In the genomic region with DNA sequence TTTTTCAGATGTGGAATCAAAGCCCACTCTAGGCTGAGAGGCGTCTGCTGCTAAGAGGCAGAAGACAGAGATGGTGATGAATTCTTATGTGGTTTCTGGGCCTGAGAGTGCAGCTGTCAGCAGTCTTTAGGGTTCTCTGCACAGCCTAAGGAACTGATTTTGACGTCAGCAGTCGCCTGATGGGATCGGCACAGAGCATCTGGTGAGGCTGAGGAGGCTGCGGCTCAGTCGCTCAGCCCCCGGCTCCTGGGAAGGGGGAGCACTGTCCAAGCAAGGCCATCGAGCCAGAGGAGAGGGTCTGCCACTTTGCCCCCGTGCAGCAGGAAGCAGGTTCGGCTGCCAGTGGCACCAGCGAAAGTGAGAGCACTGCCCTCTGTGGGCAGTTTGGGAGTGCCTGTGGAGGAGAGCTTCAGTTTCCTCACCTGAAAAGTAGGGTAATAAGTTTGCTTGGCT, we compare ENCODE assay signal across 8 cellular contexts.
A peak's percentile ranks its signal among the peaks of the same experiment; 100 is the strongest.
DNase-seq lines count a peak whose midpoint lies in the region; TF ChIP-seq lines count a peak whose summit lies in the region.

No MANE protein-coding gene starts in this region.

- no peaks in the 10 kb centered on the region for H3K27me3 Mint-ChIP-seq in neural crest cell (ENCODE audit: low read depth)

- peak; percentile 24 for DNase-seq in GM13976 (ENCODE audit: low spot score)
- DNase-seq in SK-MEL-5 (ENCODE audit: low read depth, low spot score), result peak; percentile 64
- no peak for DNase-seq in esophagus muscularis mucosa (ENCODE audit: extremely low spot score)
- DNase-seq in neural crest cell (ENCODE audit: low read depth, low spot score), result no peak
- DNase-seq in HT-29 (ENCODE audit: low spot score), result no peak
- no peak for DNase-seq in HPDE6-E6E7 (ENCODE audit: extremely low spot score)
- no peak for DNase-seq in KG1 (lab: John Stamatoyannopoulos, UW)
- no peak for DNase-seq in NCI-H2081 (lab: John Stamatoyannopoulos, UW)

- TF ChIP-seq POLR2A in esophagus muscularis mucosa (IDR thresholded peaks at IDR 0.05; ENCODE audit: low read depth), result no peak

- peaks cover 19% of the 10 kb centered on the region for H3K4me1 Mint-ChIP-seq in neural crest cell

- no peak overlapping the region for H3K4me3 Mint-ChIP-seq in neural crest cell

- H3K27ac ChIP-seq in esophagus muscularis mucosa (replicated peaks in 1 of 4), result peak overlapping the region; percentile 85 to 92 (median 92)

- H3K4me3 ChIP-seq in esophagus muscularis mucosa, result peak overlapping the region; percentile 8 to 37 (median 22)

- H3K4me1 ChIP-seq in esophagus muscularis mucosa, result peaks cover 98 to 100% (median 100%) of the 10 kb centered on the region in 4 donors

- 27% methylated on average over 8 of the region's 11 CpGs for WGBS in esophagus muscularis mucosa

- peak; percentile 16 for TF ChIP-seq CTCF in GM13976 (IDR thresholded peaks at IDR 0.05; ENCODE audit: borderline replicate concordance, control extremely low read depth, extremely low read depth, insufficient read depth, missing control alignments)
- TF ChIP-seq CTCF in esophagus muscularis mucosa (IDR thresholded peaks at IDR 0.05), result peak; percentile 36 to 53 (median 40)
- TF ChIP-seq CTCF in neural crest cell (conservative IDR thresholded peaks at IDR 0.05), result peak; percentile 45

- in situ Hi-C loops in GM13976 (cut with MboI; ENCODE audit: low sequenced_read_pairs, unreplicated experiment) (no loop called here), SK-MEL-5 (cut with HindIII; ENCODE audit: low pct_unique_long_range_greater_than_20kb, low sequenced_read_pairs) (no loop called here)

- H3K36me3 ChIP-seq in esophagus muscularis mucosa, result peaks cover 0 to 19% (median 4%) of the 10 kb centered on the region in 4 donors

- H3K9me3 ChIP-seq in esophagus muscularis mucosa, result no peaks in the 10 kb centered on the region

- H3K27me3 ChIP-seq in esophagus muscularis mucosa, result no peaks in the 10 kb centered on the region

- H3K9me3 Mint-ChIP-seq in neural crest cell, result no peaks in the 10 kb centered on the region

- no peak overlapping the region for H3K27ac Mint-ChIP-seq in neural crest cell (ENCODE audit: unreplicated experiment)

- TF ChIP-seq EP300 in esophagus muscularis mucosa (IDR thresholded peaks at IDR 0.05), result no peak

- intact Hi-C loops in esophagus muscularis mucosa (cut with DNase I), result no loop called here

- no peaks in the 10 kb centered on the region for H3K36me3 Mint-ChIP-seq in neural crest cell (ENCODE audit: low read depth)

Comparison
In these comparisons a context has a peak if more than half of its experiments do, and no peak if none do; other contexts are left out.
1. DNase-seq: peak in GM13976 (single experiment) and SK-MEL-5 (single experiment); none in esophagus muscularis mucosa (single experiment), neural crest cell (single experiment), HT-29 (single experiment), HPDE6-E6E7 (single experiment), KG1 (single experiment) and NCI-H2081 (0 of 2).
2. Peak in every context shown above with its lines, with median percentiles within 50 percentile points of each other: CTCF ChIP-seq.